Comparison of ENCODE assay signal across 8 cellular contexts in genomic region chr6:151807513-151808330, GRCh38. TPM values are rescaled to one million over a fixed set of nuclear protein-coding genes. Genes with fewer than 3 reads are reported as not detected.
DNase-seq lines count a peak whose midpoint lies in the region; ATAC-seq, FAIRE-seq and TF ChIP-seq lines count a peak whose summit lies in the region.

ESR1 (plus strand) TSS chr6:151807682; CDS start chr6:151807913, 231 bp downstream.

- H3K27ac Mint-ChIP-seq in CD4-positive, alpha-beta T cell: no peak within 1 kb of the TSS

- H3K27me3 Mint-ChIP-seq in CD4-positive, alpha-beta T cell: peaks cover 66% of the 10 kb centered on the region

- H3K4me3 ChIP-seq in HUES6 (ENCODE audit: low read depth, low read length) (peak within 1 kb of the TSS; percentile 69), bronchial epithelial cell (ENCODE audit: low read depth, low read length) (peak within 1 kb of the TSS; percentile 12), lower leg skin (ENCODE audit: low read depth, poor library complexity, severe bottlenecking) (peak within 1 kb of the TSS; percentile 32), tibial nerve (peak within 1 kb of the TSS; percentile 29 to 58 (median 40))

- H3K27me3 ChIP-seq in CD4-positive, alpha-beta T cell (ENCODE audit: control insufficient read depth, insufficient read depth, low read length): peaks cover 49% of the 10 kb centered on the region
- H3K27me3 ChIP-seq in HUES6 (ENCODE audit: control insufficient read depth, insufficient read depth, low read length) (peaks cover 92% of the 10 kb centered on the region), bronchial epithelial cell (ENCODE audit: control insufficient read depth, insufficient read depth, low read length) (peaks cover 37% of the 10 kb centered on the region), tibial nerve (peaks cover 0 to 30% of the 10 kb centered on the region in 2 donors)

- CTCF ChIA-PET in CD4-positive, alpha-beta T cell (lab: Charles Lee): no interaction called here

- H3K36me3 ChIP-seq in HUES6 (ENCODE audit: control insufficient read depth, insufficient read depth, low read length) (no peaks in the 10 kb centered on the region), bronchial epithelial cell (ENCODE audit: control insufficient read depth, insufficient read depth, low read length) (no peaks in the 10 kb centered on the region), tibial nerve (no peaks in the 10 kb centered on the region)

- peak within 1 kb of the TSS; percentile 58 for H3K4me3 Mint-ChIP-seq in CD4-positive, alpha-beta T cell

- H3K9me3 Mint-ChIP-seq in CD4-positive, alpha-beta T cell: no peaks in the 10 kb centered on the region

- TF ChIP-seq EP300 in tibial nerve (IDR thresholded peaks at IDR 0.05): no peak

- DNase-seq in CD4-positive, alpha-beta T cell: peak in 1 of 10 experiments; percentile 0
- DNase-seq in bronchial epithelial cell (ENCODE audit: low read depth): peak; percentile 25
- DNase-seq in lower leg skin (ENCODE audit: low spot score in 2 of 2): peak in 1 of 2 donors; percentile 91
- peak in 1 of 2 donors; percentile 32 for DNase-seq in tibial nerve (ENCODE audit: low spot score in 2 of 2)
- no peak for DNase-seq in RKO (ENCODE audit: low spot score)

- no peak for TF ChIP-seq POLR2A in lower leg skin (IDR thresholded peaks at IDR 0.05)
- TF ChIP-seq POLR2A in tibial nerve (IDR thresholded peaks at IDR 0.05): no peak

- no peak for ATAC-seq in CD4-positive, alpha-beta T cell (ENCODE audit: poor library complexity)
- ATAC-seq in GM21360 (IDR thresholded peaks at IDR 0.05; ENCODE audit: unreplicated experiment) (no peak), GM18858 (IDR thresholded peaks at IDR 0.05; ENCODE audit: unreplicated experiment) (no peak)

- no peaks in the 10 kb centered on the region for H3K9me3 ChIP-seq in CD4-positive, alpha-beta T cell (ENCODE audit: control insufficient read depth, low read length)
- H3K9me3 ChIP-seq in HUES6 (ENCODE audit: control insufficient read depth, insufficient read depth, low read depth, low read length) (no peaks in the 10 kb centered on the region), tibial nerve (no peaks in the 10 kb centered on the region)

- peaks cover 15% of the 10 kb centered on the region for H3K4me1 Mint-ChIP-seq in CD4-positive, alpha-beta T cell (ENCODE audit: low read depth)

- no peak for TF ChIP-seq CTCF in CD4-positive, alpha-beta T cell (IDR thresholded peaks at IDR 0.05)
- no peak for TF ChIP-seq CTCF in bronchial epithelial cell (IDR thresholded peaks at IDR 0.05; ENCODE audit: insufficient read depth, low read length, severe bottlenecking)
- no peak for TF ChIP-seq CTCF in lower leg skin (IDR thresholded peaks at IDR 0.05)
- no peak for TF ChIP-seq CTCF in tibial nerve (IDR thresholded peaks at IDR 0.05)

- WGBS in lower leg skin, 2 donors: 1% methylated on average over 40 to 50 of the region's 67 CpGs
- WGBS in tibial nerve, 2 donors: 3% methylated on average over 15 to 58 of the region's 67 CpGs

- peaks cover 4% of the 10 kb centered on the region; the same call in 1 of the 2 replicates for H3K4me1 ChIP-seq in HUES6 (ENCODE audit: control insufficient read depth, insufficient read depth, low read length)
- H3K4me1 ChIP-seq in tibial nerve: peaks cover 0 to 42% (median 15%) of the 10 kb centered on the region in 4 donors

- intact Hi-C loops in CD4-positive, alpha-beta T cell (cut with DNase I, micrococcal nuclease): no loop called here
- intact Hi-C loops in lower leg skin (cut with DNase I; ENCODE audit: low total_unique reads): no loop called here

- H3K36me3 Mint-ChIP-seq in CD4-positive, alpha-beta T cell (ENCODE audit: low read depth): no peaks in the 10 kb centered on the region

- no peak within 1 kb of the TSS for H3K9ac ChIP-seq in HUES6 (ENCODE audit: low read length)

- H3K27ac ChIP-seq in CD4-positive, alpha-beta T cell (ENCODE audit: low read depth, low read length): no peak within 1 kb of the TSS
- H3K27ac ChIP-seq in HUES6 (ENCODE audit: low read depth, low read length) (no peak within 1 kb of the TSS), tibial nerve (peak within 1 kb of the TSS in 2 of 4 donors; percentile 53 to 72)

- POLR2A ChIA-PET in CD4-positive, alpha-beta T cell (lab: Charles Lee): no interaction called here

- FAIRE-seq in bronchial epithelial cell (lab: Jason Lieb, UNC): no peak

RNA-seq across cellular contexts. Expression of gene ESR1, which starts in this region (rescaled TPM):
- 1 to 10 TPM; 2.6 to 2.8 TPM for total RNA-seq in CD4-positive, alpha-beta T cell
- under 0.01 and 0.13 TPM in 2 replicates for total RNA-seq in bronchial epithelial cell
- 1 to 10 TPM in 2 of 4 donors, under 1 TPM in 2; 0.59 to 1.8 (median 1.3) TPM for total RNA-seq in lower leg skin
- 1 to 10 TPM; 2.1 to 6.9 (median 5.2) TPM for total RNA-seq in tibial nerve

Comparison
In these comparisons a context has a peak if more than half of its experiments do, and no peak if none do; other contexts are left out.
1. Peak in DNase-seq and H3K4me3 ChIP-seq in bronchial epithelial cell; RNA of the gene not detected or under 1 TPM.
2. H3K4me3 ChIP-seq: peak in every context shown above with its lines; median percentile 69 in HUES6; 40 in tibial nerve; 32 in lower leg skin; 12 in bronchial epithelial cell.